ENCODE assay signal across 1 cellular context in genomic region chr1:155012052-155012546, GRCh38.
TF ChIP-seq lines count a peak whose summit lies in the region.

No MANE protein-coding gene starts in this region.

TF ChIP-seq in A549, 52 proteins besides CTCF, POLR2A, EP300 and RAD21 (continued from another document):
- no peak for TF ChIP-seq HES2 (IDR thresholded peaks at IDR 0.05)
- no peak for TF ChIP-seq ZSCAN20 (CRISPR knock-in tag; IDR thresholded peaks at IDR 0.05)
- 0 out of 2 replicates have a peak, but pooled peaks have one; percentile 43 for TF ChIP-seq E2F6 (IDR thresholded peaks at IDR 0.05; ENCODE audit: borderline replicate concordance, low read depth)
- no peak for TF ChIP-seq HOXA7 (CRISPR knock-in tag; IDR thresholded peaks at IDR 0.05)
